ENCODE assay signal across 1 cellular context in the genomic region with DNA sequence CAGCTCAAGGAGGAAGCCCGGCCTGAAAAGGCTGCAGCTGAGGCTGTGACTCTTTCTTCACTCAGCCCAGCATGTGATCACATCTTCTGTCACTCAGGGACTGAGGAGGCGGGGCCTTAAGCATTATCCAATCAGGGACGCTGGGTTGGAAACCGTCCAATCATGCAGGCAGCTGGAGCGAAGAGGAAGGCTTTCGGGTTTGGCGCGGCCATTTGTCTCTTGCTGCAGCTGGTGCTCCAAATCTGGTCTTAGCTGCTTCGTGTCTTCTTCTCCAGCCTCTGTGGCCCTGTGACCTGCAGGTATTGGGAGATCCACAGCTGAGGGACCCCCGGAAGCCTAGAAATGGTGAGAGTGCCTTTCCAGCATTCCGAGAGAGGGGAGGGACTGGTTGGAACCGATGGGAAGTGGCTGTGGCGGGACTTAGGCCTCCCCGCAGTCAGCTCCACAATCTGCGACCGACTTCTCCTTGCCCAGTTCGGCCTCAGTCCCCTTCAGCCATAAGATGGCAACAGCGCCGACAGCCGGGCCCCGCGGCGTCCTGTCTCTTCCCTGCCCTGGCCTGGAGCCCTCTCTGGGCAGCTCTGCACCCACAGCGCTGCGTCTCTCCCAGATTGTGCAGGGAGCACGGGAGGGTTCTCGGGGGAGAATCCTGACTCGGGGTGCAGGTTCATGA.
TF ChIP-seq lines count a peak whose summit lies in the region.

A gene (plus strand): TSS at position 210 of the 673 bp plus-strand sequence. CDS start 133 bp downstream, at position 343.

TF ChIP-seq in HepG2, 621 proteins besides CTCF, POLR2A, EP300 and RAD21 (continued from another document and continues in another):
- TF ChIP-seq, protein P1, sequence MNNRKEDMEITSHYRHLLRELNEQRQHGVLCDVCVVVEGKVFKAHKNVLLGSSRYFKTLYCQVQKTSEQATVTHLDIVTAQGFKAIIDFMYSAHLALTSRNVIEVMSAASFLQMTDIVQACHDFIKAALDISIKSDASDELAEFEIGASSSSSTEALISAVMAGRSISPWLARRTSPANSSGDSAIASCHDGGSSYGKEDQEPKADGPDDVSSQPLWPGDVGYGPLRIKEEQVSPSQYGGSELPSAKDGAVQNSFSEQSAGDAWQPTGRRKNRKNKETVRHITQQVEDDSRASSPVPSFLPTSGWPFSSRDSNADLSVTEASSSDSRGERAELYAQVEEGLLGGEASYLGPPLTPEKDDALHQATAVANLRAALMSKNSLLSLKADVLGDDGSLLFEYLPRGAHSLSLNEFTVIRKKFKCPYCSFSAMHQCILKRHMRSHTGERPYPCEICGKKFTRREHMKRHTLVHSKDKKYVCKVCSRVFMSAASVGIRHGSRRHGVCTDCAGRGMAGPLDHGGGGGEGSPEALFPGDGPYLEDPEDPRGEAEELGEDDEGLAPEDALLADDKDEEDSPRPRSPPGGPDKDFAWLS (CRISPR knock-in tag; IDR thresholded peaks at IDR 0.05; ENCODE audit: borderline replicate concordance), result no peak
- TF ChIP-seq, protein P2, sequence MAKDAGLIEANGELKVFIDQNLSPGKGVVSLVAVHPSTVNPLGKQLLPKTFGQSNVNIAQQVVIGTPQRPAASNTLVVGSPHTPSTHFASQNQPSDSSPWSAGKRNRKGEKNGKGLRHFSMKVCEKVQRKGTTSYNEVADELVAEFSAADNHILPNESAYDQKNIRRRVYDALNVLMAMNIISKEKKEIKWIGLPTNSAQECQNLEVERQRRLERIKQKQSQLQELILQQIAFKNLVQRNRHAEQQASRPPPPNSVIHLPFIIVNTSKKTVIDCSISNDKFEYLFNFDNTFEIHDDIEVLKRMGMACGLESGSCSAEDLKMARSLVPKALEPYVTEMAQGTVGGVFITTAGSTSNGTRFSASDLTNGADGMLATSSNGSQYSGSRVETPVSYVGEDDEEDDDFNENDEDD (CRISPR knock-in tag; IDR thresholded peaks at IDR 0.05; ENCODE audit: borderline replicate concordance), result peak; percentile 70; the same call in 1 of the 2 replicates
- TF ChIP-seq, protein P3, sequence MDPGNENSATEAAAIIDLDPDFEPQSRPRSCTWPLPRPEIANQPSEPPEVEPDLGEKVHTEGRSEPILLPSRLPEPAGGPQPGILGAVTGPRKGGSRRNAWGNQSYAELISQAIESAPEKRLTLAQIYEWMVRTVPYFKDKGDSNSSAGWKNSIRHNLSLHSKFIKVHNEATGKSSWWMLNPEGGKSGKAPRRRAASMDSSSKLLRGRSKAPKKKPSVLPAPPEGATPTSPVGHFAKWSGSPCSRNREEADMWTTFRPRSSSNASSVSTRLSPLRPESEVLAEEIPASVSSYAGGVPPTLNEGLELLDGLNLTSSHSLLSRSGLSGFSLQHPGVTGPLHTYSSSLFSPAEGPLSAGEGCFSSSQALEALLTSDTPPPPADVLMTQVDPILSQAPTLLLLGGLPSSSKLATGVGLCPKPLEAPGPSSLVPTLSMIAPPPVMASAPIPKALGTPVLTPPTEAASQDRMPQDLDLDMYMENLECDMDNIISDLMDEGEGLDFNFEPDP (CRISPR knock-in tag; conservative IDR thresholded peaks at IDR 0.05), result no peak
- no peak for TF ChIP-seq NFKBIZ (CRISPR knock-in tag; IDR thresholded peaks at IDR 0.05)
- TF ChIP-seq MEF2D (CRISPR knock-in tag; IDR thresholded peaks at IDR 0.05), result no peak
- TF ChIP-seq, protein P4, sequence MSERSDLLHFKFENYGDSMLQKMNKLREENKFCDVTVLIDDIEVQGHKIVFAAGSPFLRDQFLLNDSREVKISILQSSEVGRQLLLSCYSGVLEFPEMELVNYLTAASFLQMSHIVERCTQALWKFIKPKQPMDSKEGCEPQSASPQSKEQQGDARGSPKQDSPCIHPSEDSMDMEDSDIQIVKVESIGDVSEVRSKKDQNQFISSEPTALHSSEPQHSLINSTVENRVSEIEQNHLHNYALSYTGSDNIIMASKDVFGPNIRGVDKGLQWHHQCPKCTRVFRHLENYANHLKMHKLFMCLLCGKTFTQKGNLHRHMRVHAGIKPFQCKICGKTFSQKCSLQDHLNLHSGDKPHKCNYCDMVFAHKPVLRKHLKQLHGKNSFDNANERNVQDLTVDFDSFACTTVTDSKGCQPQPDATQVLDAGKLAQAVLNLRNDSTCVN (CRISPR knock-in tag; IDR thresholded peaks at IDR 0.05; ENCODE audit: borderline replicate concordance), result no peak
- 0 out of 2 replicates have a peak, but pooled peaks have one; percentile 28 for TF ChIP-seq POGZ (CRISPR knock-in tag; IDR thresholded peaks at IDR 0.05)
- TF ChIP-seq JUND (CRISPR knock-in tag; IDR thresholded peaks at IDR 0.05), result no peak
- TF ChIP-seq ZMYM3 (CRISPR knock-in tag; IDR thresholded peaks at IDR 0.05), result no peak
- TF ChIP-seq ERF (CRISPR knock-in tag; IDR thresholded peaks at IDR 0.05), result no peak
- TF ChIP-seq, protein P5, sequence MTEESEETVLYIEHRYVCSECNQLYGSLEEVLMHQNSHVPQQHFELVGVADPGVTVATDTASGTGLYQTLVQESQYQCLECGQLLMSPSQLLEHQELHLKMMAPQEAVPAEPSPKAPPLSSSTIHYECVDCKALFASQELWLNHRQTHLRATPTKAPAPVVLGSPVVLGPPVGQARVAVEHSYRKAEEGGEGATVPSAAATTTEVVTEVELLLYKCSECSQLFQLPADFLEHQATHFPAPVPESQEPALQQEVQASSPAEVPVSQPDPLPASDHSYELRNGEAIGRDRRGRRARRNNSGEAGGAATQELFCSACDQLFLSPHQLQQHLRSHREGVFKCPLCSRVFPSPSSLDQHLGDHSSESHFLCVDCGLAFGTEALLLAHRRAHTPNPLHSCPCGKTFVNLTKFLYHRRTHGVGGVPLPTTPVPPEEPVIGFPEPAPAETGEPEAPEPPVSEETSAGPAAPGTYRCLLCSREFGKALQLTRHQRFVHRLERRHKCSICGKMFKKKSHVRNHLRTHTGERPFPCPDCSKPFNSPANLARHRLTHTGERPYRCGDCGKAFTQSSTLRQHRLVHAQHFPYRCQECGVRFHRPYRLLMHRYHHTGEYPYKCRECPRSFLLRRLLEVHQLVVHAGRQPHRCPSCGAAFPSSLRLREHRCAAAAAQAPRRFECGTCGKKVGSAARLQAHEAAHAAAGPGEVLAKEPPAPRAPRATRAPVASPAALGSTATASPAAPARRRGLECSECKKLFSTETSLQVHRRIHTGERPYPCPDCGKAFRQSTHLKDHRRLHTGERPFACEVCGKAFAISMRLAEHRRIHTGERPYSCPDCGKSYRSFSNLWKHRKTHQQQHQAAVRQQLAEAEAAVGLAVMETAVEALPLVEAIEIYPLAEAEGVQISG (CRISPR knock-in tag; IDR thresholded peaks at IDR 0.05), result no peak
- TF ChIP-seq, protein P6, sequence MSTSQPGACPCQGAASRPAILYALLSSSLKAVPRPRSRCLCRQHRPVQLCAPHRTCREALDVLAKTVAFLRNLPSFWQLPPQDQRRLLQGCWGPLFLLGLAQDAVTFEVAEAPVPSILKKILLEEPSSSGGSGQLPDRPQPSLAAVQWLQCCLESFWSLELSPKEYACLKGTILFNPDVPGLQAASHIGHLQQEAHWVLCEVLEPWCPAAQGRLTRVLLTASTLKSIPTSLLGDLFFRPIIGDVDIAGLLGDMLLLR (CRISPR knock-in tag; IDR thresholded peaks at IDR 0.05), result no peak
- no peak for TF ChIP-seq PRPF4 (IDR thresholded peaks at IDR 0.05; ENCODE audit: low read depth, low read length, poor library complexity, severe bottlenecking)
- TF ChIP-seq, protein P7, sequence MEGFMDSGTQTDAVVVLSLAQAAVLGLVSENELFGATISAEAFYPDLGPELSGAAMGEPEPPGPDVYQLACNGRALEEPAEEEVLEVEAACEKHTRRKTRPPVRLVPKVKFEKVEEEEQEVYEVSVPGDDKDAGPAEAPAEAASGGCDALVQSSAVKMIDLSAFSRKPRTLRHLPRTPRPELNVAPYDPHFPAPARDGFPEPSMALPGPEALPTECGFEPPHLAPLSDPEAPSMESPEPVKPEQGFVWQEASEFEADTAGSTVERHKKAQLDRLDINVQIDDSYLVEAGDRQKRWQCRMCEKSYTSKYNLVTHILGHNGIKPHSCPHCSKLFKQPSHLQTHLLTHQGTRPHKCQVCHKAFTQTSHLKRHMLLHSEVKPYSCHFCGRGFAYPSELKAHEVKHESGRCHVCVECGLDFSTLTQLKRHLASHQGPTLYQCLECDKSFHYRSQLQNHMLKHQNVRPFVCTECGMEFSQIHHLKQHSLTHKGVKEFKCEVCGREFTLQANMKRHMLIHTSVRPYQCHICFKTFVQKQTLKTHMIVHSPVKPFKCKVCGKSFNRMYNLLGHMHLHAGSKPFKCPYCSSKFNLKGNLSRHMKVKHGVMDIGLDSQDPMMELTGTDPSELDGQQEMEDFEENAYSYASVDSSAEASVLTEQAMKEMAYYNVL (CRISPR knock-in tag; IDR thresholded peaks at IDR 0.05; ENCODE audit: borderline replicate concordance), result no peak
- TF ChIP-seq, protein P8, sequence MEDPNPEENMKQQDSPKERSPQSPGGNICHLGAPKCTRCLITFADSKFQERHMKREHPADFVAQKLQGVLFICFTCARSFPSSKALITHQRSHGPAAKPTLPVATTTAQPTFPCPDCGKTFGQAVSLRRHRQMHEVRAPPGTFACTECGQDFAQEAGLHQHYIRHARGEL (CRISPR knock-in tag; IDR thresholded peaks at IDR 0.05), result no peak
- TF ChIP-seq SP2 (CRISPR knock-in tag; IDR thresholded peaks at IDR 0.05), result peak; percentile 80
- TF ChIP-seq XBP1 (CRISPR knock-in tag; IDR thresholded peaks at IDR 0.05), result no peak
- TF ChIP-seq, protein P9, sequence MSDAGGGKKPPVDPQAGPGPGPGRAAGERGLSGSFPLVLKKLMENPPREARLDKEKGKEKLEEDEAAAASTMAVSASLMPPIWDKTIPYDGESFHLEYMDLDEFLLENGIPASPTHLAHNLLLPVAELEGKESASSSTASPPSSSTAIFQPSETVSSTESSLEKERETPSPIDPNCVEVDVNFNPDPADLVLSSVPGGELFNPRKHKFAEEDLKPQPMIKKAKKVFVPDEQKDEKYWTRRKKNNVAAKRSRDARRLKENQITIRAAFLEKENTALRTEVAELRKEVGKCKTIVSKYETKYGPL (CRISPR knock-in tag; IDR thresholded peaks at IDR 0.05), result no peak
- TF ChIP-seq, protein P10, sequence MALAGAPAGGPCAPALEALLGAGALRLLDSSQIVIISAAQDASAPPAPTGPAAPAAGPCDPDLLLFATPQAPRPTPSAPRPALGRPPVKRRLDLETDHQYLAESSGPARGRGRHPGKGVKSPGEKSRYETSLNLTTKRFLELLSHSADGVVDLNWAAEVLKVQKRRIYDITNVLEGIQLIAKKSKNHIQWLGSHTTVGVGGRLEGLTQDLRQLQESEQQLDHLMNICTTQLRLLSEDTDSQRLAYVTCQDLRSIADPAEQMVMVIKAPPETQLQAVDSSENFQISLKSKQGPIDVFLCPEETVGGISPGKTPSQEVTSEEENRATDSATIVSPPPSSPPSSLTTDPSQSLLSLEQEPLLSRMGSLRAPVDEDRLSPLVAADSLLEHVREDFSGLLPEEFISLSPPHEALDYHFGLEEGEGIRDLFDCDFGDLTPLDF (CRISPR knock-in tag; IDR thresholded peaks at IDR 0.05), result no peak
- no peak for TF ChIP-seq ZNF652 (CRISPR knock-in tag; IDR thresholded peaks at IDR 0.05; ENCODE audit: borderline replicate concordance, low read depth)
- no peak for TF ChIP-seq ZNF724P (CRISPR knock-in tag; IDR thresholded peaks at IDR 0.05; ENCODE audit: borderline replicate concordance)
- no peak for TF ChIP-seq ETV6 (CRISPR knock-in tag; conservative IDR thresholded peaks at IDR 0.05)
- 0 out of 2 replicates have a peak, but pooled peaks have one; percentile 18 for TF ChIP-seq ZSCAN21 (CRISPR knock-in tag; IDR thresholded peaks at IDR 0.05; ENCODE audit: borderline replicate concordance)
- TF ChIP-seq, protein P11, sequence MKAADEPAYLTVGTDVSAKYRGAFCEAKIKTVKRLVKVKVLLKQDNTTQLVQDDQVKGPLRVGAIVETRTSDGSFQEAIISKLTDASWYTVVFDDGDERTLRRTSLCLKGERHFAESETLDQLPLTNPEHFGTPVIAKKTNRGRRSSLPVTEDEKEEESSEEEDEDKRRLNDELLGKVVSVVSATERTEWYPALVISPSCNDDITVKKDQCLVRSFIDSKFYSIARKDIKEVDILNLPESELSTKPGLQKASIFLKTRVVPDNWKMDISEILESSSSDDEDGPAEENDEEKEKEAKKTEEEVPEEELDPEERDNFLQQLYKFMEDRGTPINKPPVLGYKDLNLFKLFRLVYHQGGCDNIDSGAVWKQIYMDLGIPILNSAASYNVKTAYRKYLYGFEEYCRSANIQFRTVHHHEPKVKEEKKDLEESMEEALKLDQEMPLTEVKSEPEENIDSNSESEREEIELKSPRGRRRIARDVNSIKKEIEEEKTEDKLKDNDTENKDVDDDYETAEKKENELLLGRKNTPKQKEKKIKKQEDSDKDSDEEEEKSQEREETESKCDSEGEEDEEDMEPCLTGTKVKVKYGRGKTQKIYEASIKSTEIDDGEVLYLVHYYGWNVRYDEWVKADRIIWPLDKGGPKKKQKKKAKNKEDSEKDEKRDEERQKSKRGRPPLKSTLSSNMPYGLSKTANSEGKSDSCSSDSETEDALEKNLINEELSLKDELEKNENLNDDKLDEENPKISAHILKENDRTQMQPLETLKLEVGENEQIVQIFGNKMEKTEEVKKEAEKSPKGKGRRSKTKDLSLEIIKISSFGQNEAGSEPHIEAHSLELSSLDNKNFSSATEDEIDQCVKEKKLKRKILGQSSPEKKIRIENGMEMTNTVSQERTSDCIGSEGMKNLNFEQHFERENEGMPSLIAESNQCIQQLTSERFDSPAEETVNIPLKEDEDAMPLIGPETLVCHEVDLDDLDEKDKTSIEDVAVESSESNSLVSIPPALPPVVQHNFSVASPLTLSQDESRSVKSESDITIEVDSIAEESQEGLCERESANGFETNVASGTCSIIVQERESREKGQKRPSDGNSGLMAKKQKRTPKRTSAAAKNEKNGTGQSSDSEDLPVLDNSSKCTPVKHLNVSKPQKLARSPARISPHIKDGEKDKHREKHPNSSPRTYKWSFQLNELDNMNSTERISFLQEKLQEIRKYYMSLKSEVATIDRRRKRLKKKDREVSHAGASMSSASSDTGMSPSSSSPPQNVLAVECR (CRISPR knock-in tag; IDR thresholded peaks at IDR 0.05; ENCODE audit: borderline replicate concordance), result peak; percentile 60; the same call in 1 of the 2 replicates
- TF ChIP-seq SALL1 (CRISPR knock-in tag; IDR thresholded peaks at IDR 0.05), result no peak
- TF ChIP-seq TBX2 (CRISPR knock-in tag; IDR thresholded peaks at IDR 0.05; ENCODE audit: borderline replicate concordance), result 0 out of 2 replicates have a peak, but pooled peaks have one; percentile 20
- TF ChIP-seq, protein P12, sequence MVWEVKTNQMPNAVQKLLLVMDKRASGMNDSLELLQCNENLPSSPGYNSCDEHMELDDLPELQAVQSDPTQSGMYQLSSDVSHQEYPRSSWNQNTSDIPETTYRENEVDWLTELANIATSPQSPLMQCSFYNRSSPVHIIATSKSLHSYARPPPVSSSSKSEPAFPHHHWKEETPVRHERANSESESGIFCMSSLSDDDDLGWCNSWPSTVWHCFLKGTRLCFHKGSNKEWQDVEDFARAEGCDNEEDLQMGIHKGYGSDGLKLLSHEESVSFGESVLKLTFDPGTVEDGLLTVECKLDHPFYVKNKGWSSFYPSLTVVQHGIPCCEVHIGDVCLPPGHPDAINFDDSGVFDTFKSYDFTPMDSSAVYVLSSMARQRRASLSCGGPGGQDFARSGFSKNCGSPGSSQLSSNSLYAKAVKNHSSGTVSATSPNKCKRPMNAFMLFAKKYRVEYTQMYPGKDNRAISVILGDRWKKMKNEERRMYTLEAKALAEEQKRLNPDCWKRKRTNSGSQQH (CRISPR knock-in tag; IDR thresholded peaks at IDR 0.05; ENCODE audit: low read depth), result no peak
- TF ChIP-seq ZSCAN12 (CRISPR knock-in tag; IDR thresholded peaks at IDR 0.05), result no peak
- no peak for TF ChIP-seq ZNF234 (CRISPR knock-in tag; conservative IDR thresholded peaks at IDR 0.05)
